Comparison of ENCODE assay signal across 18 cellular contexts in genomic region chr16:84920333-84920732, GRCh38.
DNase-seq lines count a peak whose midpoint lies in the region; ATAC-seq, FAIRE-seq and TF ChIP-seq lines count a peak whose summit lies in the region.
"Had no signal": no experiment of that assay in that cellular context is flagged by ENCODE, and none has a peak within 500 bp of the region (broad histone marks: within the 10 kb centered on the region; RNA-seq: fewer than 3 reads in every experiment).

No MANE protein-coding gene starts in this region.

- ATAC-seq in Right ventricle myocardium inferior (no peak), GM18520 (IDR thresholded peaks at IDR 0.05; ENCODE audit: unreplicated experiment) (no peak)
- ATAC-seq: A549, HCT116 had no signal

- H3K4me3 Mint-ChIP-seq in activated T-helper 2 cell treated with anti-CD3 and anti-CD28 coated beads, Interferon-gamma antibody, Interleukin-2, Interleukin-4, amounts not matched to agents 10 μg/mL and 5 μg/mL and 100 μg/mL, durations not matched to agents 14 hours and 24 hours and 36 hours (ENCODE audit: low read depth) = no peak overlapping the region
- H3K4me3 Mint-ChIP-seq: CD4-positive, alpha-beta memory T cell; HFFc6 had no signal

- peak overlapping the region; percentile 89 for H2AK5ac ChIP-seq in trophoblast cell (ENCODE audit: low read length)

- H2BK120ac ChIP-seq in trophoblast cell (ENCODE audit: insufficient read depth, low read length, poor library complexity) = peak overlapping the region; percentile 1

- TF ChIP-seq CTCF in right atrium auricular region (IDR thresholded peaks at IDR 0.05) = no peak

- peak overlapping the region; percentile 14 for H3K18ac ChIP-seq in trophoblast cell (ENCODE audit: low read length)

- no peaks in the 10 kb centered on the region for H3K9me3 Mint-ChIP-seq in activated T-helper 2 cell treated with anti-CD3 and anti-CD28 coated beads, Interferon-gamma antibody, Interleukin-2, Interleukin-4, amounts not matched to agents 10 μg/mL and 5 μg/mL and 100 μg/mL, durations not matched to agents 14 hours and 24 hours and 36 hours
- H3K9me3 Mint-ChIP-seq: CD4-positive, alpha-beta memory T cell; HFFc6 had no signal

- intact Hi-C loops in Right ventricle myocardium inferior (cut with DNase I) = no loop called here
- intact Hi-C loops in activated T-helper 2 cell treated with anti-CD3 and anti-CD28 coated beads, Interferon-gamma antibody, Interleukin-2, Interleukin-4, amounts not matched to agents 10 μg/mL and 5 μg/mL and 100 μg/mL, durations not matched to agents 14 hours and 24 hours and 36 hours (cut with micrococcal nuclease) = no loop called here

- peaks cover 0 to 47% of the 10 kb centered on the region in 2 donors for H3K4me1 ChIP-seq in right atrium auricular region
- peaks cover 22 to 23% of the 10 kb centered on the region in 2 experiments for H3K4me1 ChIP-seq in trophoblast cell (ENCODE audit: control insufficient read depth in 1 of 2, insufficient read depth in 2 of 2, low read length in 2 of 2)
- H3K4me1 ChIP-seq: A549 had no signal

- H2BK12ac ChIP-seq in trophoblast cell (ENCODE audit: low read length) = peak overlapping the region; percentile 70

- peak overlapping the region; percentile 46 for H4K8ac ChIP-seq in trophoblast cell (ENCODE audit: low read depth, low read length)

- H3K4me1 Mint-ChIP-seq in activated T-helper 2 cell treated with anti-CD3 and anti-CD28 coated beads, Interferon-gamma antibody, Interleukin-2, Interleukin-4, amounts not matched to agents 10 μg/mL and 5 μg/mL and 100 μg/mL, durations not matched to agents 14 hours and 24 hours and 36 hours (ENCODE audit: low read depth) = no peaks in the 10 kb centered on the region

- H3K27me3 Mint-ChIP-seq in activated T-helper 2 cell treated with anti-CD3 and anti-CD28 coated beads, Interferon-gamma antibody, Interleukin-2, Interleukin-4, amounts not matched to agents 10 μg/mL and 5 μg/mL and 100 μg/mL, durations not matched to agents 14 hours and 24 hours and 36 hours (ENCODE audit: low read depth) = peaks cover 14% of the 10 kb centered on the region

- H3K14ac ChIP-seq in trophoblast cell (ENCODE audit: low read length) = peak overlapping the region; percentile 1

- H3K9me3 ChIP-seq in right atrium auricular region (no peaks in the 10 kb centered on the region), trophoblast cell (ENCODE audit: insufficient read depth, low read depth, low read length) (no peaks in the 10 kb centered on the region)
- H3K9me3 ChIP-seq: A549 had no signal

- no peak overlapping the region for H4K12ac ChIP-seq in trophoblast cell (ENCODE audit: low read depth, low read length)

- H3K4ac ChIP-seq in trophoblast cell (ENCODE audit: low read depth, low read length) = no peak overlapping the region

- H3K79me2 ChIP-seq in trophoblast cell (ENCODE audit: control insufficient read depth, insufficient read depth, low read length, poor library complexity) = no peaks in the 10 kb centered on the region

- no peak overlapping the region for H3K9ac ChIP-seq in trophoblast cell (ENCODE audit: low read length)

- H3K23ac ChIP-seq in trophoblast cell (ENCODE audit: low read length) = no peak overlapping the region

- H3K36me3 Mint-ChIP-seq in activated T-helper 2 cell treated with anti-CD3 and anti-CD28 coated beads, Interferon-gamma antibody, Interleukin-2, Interleukin-4, amounts not matched to agents 10 μg/mL and 5 μg/mL and 100 μg/mL, durations not matched to agents 14 hours and 24 hours and 36 hours (ENCODE audit: low read depth) = no peaks in the 10 kb centered on the region
- H3K36me3 Mint-ChIP-seq: CD4-positive, alpha-beta memory T cell had no signal

- H3K36me3 ChIP-seq in right atrium auricular region (no peaks in the 10 kb centered on the region), trophoblast cell (ENCODE audit: control insufficient read depth in 1 of 2, insufficient read depth in 2 of 2, low read length in 2 of 2) (no peaks in the 10 kb centered on the region)

- WGBS in trophoblast cell (ENCODE audit: extremely low coverage, insufficient coverage, insufficient read length) = no CpG with 5 or more reads among the region's 8 CpGs

- peak; percentile 5 for FAIRE-seq in urothelium cell line (lab: Jason Lieb, UNC)
- FAIRE-seq: A549 had no signal

- no peak overlapping the region for H3K4me2 ChIP-seq in trophoblast cell (ENCODE audit: low read length)
- H3K4me2 ChIP-seq: A549 had no signal

- no peak overlapping the region for H3K27ac Mint-ChIP-seq in activated T-helper 2 cell treated with anti-CD3 and anti-CD28 coated beads, Interferon-gamma antibody, Interleukin-2, Interleukin-4, amounts not matched to agents 10 μg/mL and 5 μg/mL and 100 μg/mL, durations not matched to agents 14 hours and 24 hours and 36 hours
- H3K27ac Mint-ChIP-seq: CD4-positive, alpha-beta memory T cell; HFFc6 had no signal

- H3K79me1 ChIP-seq in trophoblast cell (ENCODE audit: low read length) = peaks cover 24% of the 10 kb centered on the region

- H3K27ac ChIP-seq in right atrium auricular region (no peak overlapping the region), trophoblast cell (ENCODE audit: low read depth, low read length) (no peak overlapping the region)
- H3K27ac ChIP-seq: 22Rv1, A549, C4-2B had no signal

- no peak overlapping the region for H2AFZ ChIP-seq in trophoblast cell (ENCODE audit: insufficient read depth, low read length, poor library complexity)

- H3K27me3 ChIP-seq in right atrium auricular region (no peaks in the 10 kb centered on the region), trophoblast cell (ENCODE audit: insufficient read depth, low read length) (no peaks in the 10 kb centered on the region)

- H3K4me3 ChIP-seq in right atrium auricular region = no peak overlapping the region
- H3K4me3 ChIP-seq in trophoblast cell (ENCODE audit: low read depth, low read length) = no peak overlapping the region
- H3K4me3 ChIP-seq: A549 had no signal

- no peak overlapping the region for H2BK5ac ChIP-seq in trophoblast cell (ENCODE audit: low read depth, low read length, poor library complexity)

- DNase-seq in Right ventricle myocardium inferior (ENCODE audit: missing footprints) = peak; percentile 13
- no peak for DNase-seq in right atrium auricular region (ENCODE audit: low spot score)
- DNase-seq in trophoblast cell = no peak
- no peak for DNase-seq in urothelium cell line (ENCODE audit: low spot score)
- no peak for DNase-seq in ecto neural progenitor cell (ENCODE audit: low spot score)
- DNase-seq in activated T-helper 2 cell treated with anti-CD3 and anti-CD28 coated beads, Interferon-gamma antibody, Interleukin-2, Interleukin-4, amounts not matched to agents 10 μg/mL and 5 μg/mL and 100 μg/mL, durations not matched to agents 14 hours and 24 hours and 36 hours (ENCODE audit: low spot score) = no peak
- DNase-seq: AML-193; CD4-positive, alpha-beta memory T cell; DMS153; DMS79; GDM1; GOT3; HFFc6 had no signal

- H4K91ac ChIP-seq in trophoblast cell (ENCODE audit: low read depth, low read length) = peak overlapping the region; percentile 11
